8 cellular contexts compared by ENCODE assay signal in genomic region chr2:132268533-132269518, GRCh38.
DNase-seq lines count a peak whose midpoint lies in the region; ATAC-seq and TF ChIP-seq lines count a peak whose summit lies in the region.
"Not testable (repeated sequence)": the region's sequence is repeated elsewhere in the genome, so short reads cannot be mapped to it uniquely, and the experiment has no call there.

No MANE protein-coding gene starts in this region.

- not testable (repeated sequence) for H3K9me3 Mint-ChIP-seq in CD8-positive, alpha-beta T cell; activated T-cell treated with anti-CD3 and anti-CD28 coated beads, Interleukin-2, amount 50 U/mL, for 72 hours; stimulated activated naive B cell treated with anti-CD40 and anti-IgM and Interleukin-4, amounts not matched to agents 10 μg/mL and 1 μg/mL and 100 μg/mL, for 72 hours

- H3K4me1 Mint-ChIP-seq in CD8-positive, alpha-beta T cell (ENCODE audit: low read depth); activated T-cell treated with anti-CD3 and anti-CD28 coated beads, Interleukin-2, amount 50 U/mL, for 72 hours (ENCODE audit: low read depth); stimulated activated naive B cell treated with anti-CD40 and anti-IgM and Interleukin-4, amounts not matched to agents 10 μg/mL and 1 μg/mL and 100 μg/mL, for 72 hours: not testable (repeated sequence)

- H3K27me3 Mint-ChIP-seq in CD8-positive, alpha-beta T cell (ENCODE audit: low read depth); activated T-cell treated with anti-CD3 and anti-CD28 coated beads, Interleukin-2, amount 50 U/mL, for 72 hours (ENCODE audit: low read depth); stimulated activated naive B cell treated with anti-CD40 and anti-IgM and Interleukin-4, amounts not matched to agents 10 μg/mL and 1 μg/mL and 100 μg/mL, for 72 hours: not testable (repeated sequence)

- H3K4me3 Mint-ChIP-seq in CD8-positive, alpha-beta T cell = not testable (repeated sequence)
- H3K4me3 Mint-ChIP-seq in activated T-cell treated with anti-CD3 and anti-CD28 coated beads, Interleukin-2, amount 50 U/mL, for 72 hours = peak overlapping the region in 1 of 2 donors; percentile 39
- peak overlapping the region in 1 of 2 donors; percentile 64 for H3K4me3 Mint-ChIP-seq in stimulated activated naive B cell treated with anti-CD40 and anti-IgM and Interleukin-4, amounts not matched to agents 10 μg/mL and 1 μg/mL and 100 μg/mL, for 72 hours

- CTCF ChIA-PET in CD8-positive, alpha-beta T cell (lab: Charles Lee) = not testable (repeated sequence)

- peak; percentile 17 for TF ChIP-seq CTCF in CD8-positive, alpha-beta T cell (IDR thresholded peaks at IDR 0.05)

- intact Hi-C loops in CD8-positive, alpha-beta T cell (cut with DNase I, micrococcal nuclease) = loop anchor here in 1 of 2 experiments (2.0 kb wide), 1 partner anchor 1576 kb away; no protein-coding TSS in a partner anchor

- not testable (repeated sequence) for H3K27me3 ChIP-seq in CD8-positive, alpha-beta T cell (ENCODE audit: insufficient read depth, low read length); SJSA1 (replicated peaks)

- not testable (repeated sequence) for H3K4me3 ChIP-seq in CD8-positive, alpha-beta T cell (ENCODE audit: low read depth, low read length); SJSA1

- peak in 5 of 7 experiments; percentile 7 to 55 (median 30) for DNase-seq in CD8-positive, alpha-beta T cell
- peak; percentile 81 to 86 for DNase-seq in SJSA1 (ENCODE audit: low read depth in 1 of 2, low spot score in 2 of 2)
- peak; percentile 35 to 63 for DNase-seq in activated T-cell treated with anti-CD3 and anti-CD28 coated beads, Interleukin-2, amount 50 U/mL, for 72 hours
- DNase-seq in dermis microvascular lymphatic vessel endothelial cell (ENCODE audit: low read depth in 2 of 2) = peak; percentile 3 to 49
- DNase-seq in iPS DF 4.7 (ENCODE audit: extremely low read depth, low spot score) = peak; percentile 83
- peak; percentile 8 for DNase-seq in non-pigmented ciliary epithelial cell (ENCODE audit: low read depth)
- peak; percentile 67 for DNase-seq in stimulated activated naive B cell treated with anti-CD40 and anti-IgM and Interleukin-4, amounts not matched to agents 10 μg/mL and 1 μg/mL and 100 μg/mL, for 72 hours

- POLR2A ChIA-PET in CD8-positive, alpha-beta T cell (lab: Charles Lee) = not testable (repeated sequence)

- not testable (repeated sequence) for H3K36me3 Mint-ChIP-seq in CD8-positive, alpha-beta T cell; activated T-cell treated with anti-CD3 and anti-CD28 coated beads, Interleukin-2, amount 50 U/mL, for 72 hours (ENCODE audit: insufficient read depth in 2 of 2); stimulated activated naive B cell treated with anti-CD40 and anti-IgM and Interleukin-4, amounts not matched to agents 10 μg/mL and 1 μg/mL and 100 μg/mL, for 72 hours

- H3K27ac Mint-ChIP-seq in CD8-positive, alpha-beta T cell; activated T-cell treated with anti-CD3 and anti-CD28 coated beads, Interleukin-2, amount 50 U/mL, for 72 hours: not testable (repeated sequence)
- peak overlapping the region; percentile 20 for H3K27ac Mint-ChIP-seq in stimulated activated naive B cell treated with anti-CD40 and anti-IgM and Interleukin-4, amounts not matched to agents 10 μg/mL and 1 μg/mL and 100 μg/mL, for 72 hours

- H3K36me3 ChIP-seq in CD8-positive, alpha-beta T cell (ENCODE audit: insufficient read depth, low read length); SJSA1: not testable (repeated sequence)

- ATAC-seq in CD8-positive, alpha-beta T cell = not testable (repeated sequence)
- peak; percentile 56 for ATAC-seq in HG03103 (IDR thresholded peaks at IDR 0.05; ENCODE audit: low read depth, unreplicated experiment)
- ATAC-seq in activated T-cell treated with anti-CD3 and anti-CD28 coated beads, Interleukin-2, amount 50 U/mL, for 72 hours (replicated peaks in 1 of 2) = peak; percentile 35 to 67
- ATAC-seq in stimulated activated naive B cell treated with anti-CD40 and anti-IgM and Interleukin-4, amounts not matched to agents 10 μg/mL and 1 μg/mL and 100 μg/mL, for 72 hours (replicated peaks) = peak; percentile 74

- not testable (repeated sequence) for H3K27ac ChIP-seq in CD8-positive, alpha-beta T cell (ENCODE audit: low read depth, low read length)
- H3K27ac ChIP-seq in SJSA1 = peak overlapping the region; percentile 82; the same call in 1 of the 2 replicates

- peaks cover 11% of the 10 kb centered on the region for H3K4me1 ChIP-seq in CD8-positive, alpha-beta T cell (ENCODE audit: insufficient read depth, low read length)
- peaks cover 34% of the 10 kb centered on the region for H3K4me1 ChIP-seq in SJSA1 (replicated peaks)

- not testable (repeated sequence) for H3K9me3 ChIP-seq in CD8-positive, alpha-beta T cell (ENCODE audit: low read length); SJSA1 (replicated peaks)

Comparison
In these comparisons a context has a peak if more than half of its experiments do, and no peak if none do; other contexts are left out.
1. DNase-seq: peak in every context shown above with its lines; median percentile 84 in SJSA1; 83 in iPS DF 4.7; 67 in stimulated activated naive B cell treated with anti-CD40 and anti-IgM and Interleukin-4, amounts not matched to agents 10 μg/mL and 1 μg/mL and 100 μg/mL, for 72 hours; 49 in activated T-cell treated with anti-CD3 and anti-CD28 coated beads, Interleukin-2, amount 50 U/mL, for 72 hours; 30 in CD8-positive, alpha-beta T cell; 26 in dermis microvascular lymphatic vessel endothelial cell; 8 in non-pigmented ciliary epithelial cell.